ENCODE assay signal across 11 cellular contexts in genomic region chr3:193960485-193961172, GRCh38.
DNase-seq lines count a peak whose midpoint lies in the region; ATAC-seq and TF ChIP-seq lines count a peak whose summit lies in the region.
"Had no signal": no experiment of that assay in that cellular context is flagged by ENCODE, and none has a peak within 500 bp of the region (broad histone marks: within the 10 kb centered on the region; RNA-seq: fewer than 3 reads in every experiment).

No MANE protein-coding gene starts in this region.

- intact Hi-C loops in Right ventricle myocardium superior (cut with DNase I) = no loop called here
- intact Hi-C loops in left ventricle myocardium inferior (cut with micrococcal nuclease) = no loop called here
- intact Hi-C loops in uterus (cut with DNase I; ENCODE audit: low total_unique reads) = no loop called here
- intact Hi-C loops in tibial artery (cut with DNase I; ENCODE audit: low total_unique reads) = no loop called here

- TF ChIP-seq CTCF in left ventricle myocardium inferior (IDR thresholded peaks at IDR 0.05; ENCODE audit: borderline replicate concordance) = no peak
- TF ChIP-seq CTCF in epithelial cell of esophagus (IDR thresholded peaks at IDR 0.05; ENCODE audit: insufficient read depth, low read depth, low read length, missing control alignments) = no peak
- TF ChIP-seq CTCF in uterus (IDR thresholded peaks at IDR 0.05) = no peak
- TF ChIP-seq CTCF in tibial artery (IDR thresholded peaks at IDR 0.05) = no peak

- peak; percentile 52 for ATAC-seq in Right ventricle myocardium superior (ENCODE audit: poor library complexity)
- no peak for ATAC-seq in GM18868 (IDR thresholded peaks at IDR 0.05; ENCODE audit: unreplicated experiment)

- H3K36me3 ChIP-seq in left ventricle myocardium inferior (no peaks in the 10 kb centered on the region), mucosa of rectum (ENCODE audit: control insufficient read depth in 2 of 2, insufficient read depth in 2 of 2, low read length in 2 of 2) (no peaks in the 10 kb centered on the region), uterus (no peaks in the 10 kb centered on the region), tibial artery (no peaks in the 10 kb centered on the region)

- peak overlapping the region; percentile 17 to 49 for H3K9ac ChIP-seq in mucosa of rectum (ENCODE audit: low read depth in 1 of 2, low read length in 2 of 2)

- peaks cover 10% of the 10 kb centered on the region for H3K4me1 ChIP-seq in left ventricle myocardium inferior
- peaks cover 6 to 17% of the 10 kb centered on the region in 2 donors for H3K4me1 ChIP-seq in mucosa of rectum (ENCODE audit: control insufficient read depth in 2 of 2, insufficient read depth in 2 of 2, low read length in 2 of 2)
- peaks cover 0 to 3% of the 10 kb centered on the region in 2 donors for H3K4me1 ChIP-seq in uterus
- H3K4me1 ChIP-seq in tibial artery = no peaks in the 10 kb centered on the region

- TF ChIP-seq POLR2A in uterus (IDR thresholded peaks at IDR 0.05) = no peak

- H3K27me3 ChIP-seq in left ventricle myocardium inferior (ENCODE audit: low read depth) (peaks cover 61% of the 10 kb centered on the region), mucosa of rectum (ENCODE audit: control insufficient read depth in 2 of 2, insufficient read depth in 2 of 2, low read length in 2 of 2) (no peaks in the 10 kb centered on the region), uterus (no peaks in the 10 kb centered on the region), tibial artery (peaks cover 0 to 63% of the 10 kb centered on the region in 2 donors)

- DNase-seq in Right ventricle myocardium superior (no peak), left ventricle myocardium inferior (no peak), epithelial cell of esophagus (ENCODE audit: low read depth) (peak; percentile 24), uterus (peak; percentile 54 to 60), tibial artery (no peak), H4 (ENCODE audit: low spot score) (no peak)
- DNase-seq: Calu3, cortex of kidney, glutamatergic neuron had no signal

- H3K4me3 ChIP-seq in left ventricle myocardium inferior = no peak overlapping the region
- no peak overlapping the region for H3K4me3 ChIP-seq in epithelial cell of esophagus (ENCODE audit: low read length)
- no peak overlapping the region for H3K4me3 ChIP-seq in mucosa of rectum (ENCODE audit: low read length in 2 of 2)
- H3K4me3 ChIP-seq in uterus = no peak overlapping the region
- no peak overlapping the region for H3K4me3 ChIP-seq in tibial artery

- H3K9me3 ChIP-seq in left ventricle myocardium inferior (replicated peaks) = peaks cover 3% of the 10 kb centered on the region
- H3K9me3 ChIP-seq in mucosa of rectum (ENCODE audit: control insufficient read depth in 2 of 2, low read length in 2 of 2) = no peaks in the 10 kb centered on the region
- no peaks in the 10 kb centered on the region for H3K9me3 ChIP-seq in uterus
- H3K9me3 ChIP-seq in tibial artery = peaks cover 0 to 5% (median 0%) of the 10 kb centered on the region in 3 donors

- no peak overlapping the region for H3K27ac ChIP-seq in left ventricle myocardium inferior (replicated peaks)
- peak overlapping the region; percentile 56 to 68 for H3K27ac ChIP-seq in mucosa of rectum (ENCODE audit: low read depth in 2 of 2, low read length in 2 of 2)
- no peak overlapping the region for H3K27ac ChIP-seq in uterus
- H3K27ac ChIP-seq in tibial artery = no peak overlapping the region

Comparison
In these comparisons a context has a peak if more than half of its experiments do, and no peak if none do; other contexts are left out.
1. DNase-seq: peak in epithelial cell of esophagus (single experiment) and uterus (2 of 2); none in Right ventricle myocardium superior (single experiment), left ventricle myocardium inferior (single experiment), tibial artery (0 of 2) and H4 (single experiment).
2. H3K27ac ChIP-seq: peak in mucosa of rectum (2 of 2); none in left ventricle myocardium inferior (single experiment), uterus (0 of 2) and tibial artery (0 of 2).